In the genomic region with DNA sequence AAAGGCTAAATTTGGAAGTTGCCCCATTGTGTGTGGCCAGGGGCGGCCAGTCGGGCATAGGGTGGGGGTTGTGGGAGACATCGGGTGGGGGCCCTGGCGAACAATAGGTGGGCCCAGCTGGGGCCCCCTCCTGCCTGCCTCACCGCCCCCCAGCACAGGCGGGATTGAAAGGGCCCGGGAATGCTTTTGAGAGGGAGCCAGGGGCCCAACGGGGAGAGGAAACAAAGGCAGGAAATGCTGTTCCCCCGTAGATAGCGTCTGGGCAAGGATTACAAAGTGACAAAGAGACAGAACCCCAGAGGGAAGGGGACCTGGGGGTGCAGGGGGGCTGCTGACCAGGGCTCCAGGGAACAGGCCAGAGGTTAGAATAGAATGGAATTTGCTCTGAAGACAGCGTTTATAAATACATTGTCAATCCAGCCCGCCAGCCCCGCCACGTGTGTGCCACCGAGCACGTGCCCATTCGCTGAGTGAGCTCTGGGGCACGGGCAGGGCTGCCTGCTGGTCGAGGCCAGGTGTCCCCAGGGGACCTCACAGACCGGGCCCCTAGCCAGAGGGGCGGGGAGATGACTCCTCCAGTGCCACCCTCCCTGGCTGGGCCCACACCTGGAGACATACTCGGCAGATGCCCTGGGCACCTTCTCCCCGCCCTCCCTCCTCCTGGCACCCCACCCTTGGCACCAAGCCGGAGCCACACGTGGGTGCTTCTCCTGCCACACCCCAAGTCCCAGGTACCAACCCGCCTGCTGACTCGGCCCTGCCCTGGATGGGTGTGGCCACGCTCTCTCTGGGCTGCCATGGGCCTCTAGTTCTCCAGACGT, we compare ENCODE assay signal across 11 cellular contexts. TPM values are rescaled to one million over a fixed set of nuclear protein-coding genes. Genes with fewer than 3 reads are reported as not detected.
DNase-seq lines count a peak whose midpoint lies in the region; ATAC-seq and TF ChIP-seq lines count a peak whose summit lies in the region.
"Had no signal": no experiment of that assay in that cellular context is flagged by ENCODE, and none has a peak within 500 bp of the region (broad histone marks: within the 10 kb centered on the region; RNA-seq: fewer than 3 reads in every experiment).

No MANE protein-coding gene starts in this region.

- H3K36me3 ChIP-seq in BLaER1 treated with 17β-estradiol and CSF1 and Interleukin-3, amounts not matched to agents 10 nM and 100 nM, result no peaks in the 10 kb centered on the region
- no peaks in the 10 kb centered on the region for H3K36me3 ChIP-seq in mucosa of rectum (ENCODE audit: control insufficient read depth in 2 of 2, insufficient read depth in 2 of 2, low read length in 2 of 2)
- H3K36me3 ChIP-seq: neutrophil, SJSA1 had no signal

- H3K4me1 ChIP-seq in BLaER1 treated with 17β-estradiol and CSF1 and Interleukin-3, amounts not matched to agents 10 nM and 100 nM, result peaks cover 46 to 71% (median 55%) of the 10 kb centered on the region in 10 experiments
- peaks cover 36 to 44% of the 10 kb centered on the region in 2 donors for H3K4me1 ChIP-seq in mucosa of rectum (ENCODE audit: control insufficient read depth in 2 of 2, insufficient read depth in 2 of 2, low read length in 2 of 2)

- H3K27me3 Mint-ChIP-seq in glutamatergic neuron (ENCODE audit: unreplicated experiment) (no peaks in the 10 kb centered on the region), CD14-positive monocyte (ENCODE audit: low read depth in 3 of 3) (peaks cover 94 to 100% (median 100%) of the 10 kb centered on the region in 3 donors)

- H3K9me3 Mint-ChIP-seq in glutamatergic neuron (ENCODE audit: unreplicated experiment) (no peaks in the 10 kb centered on the region), CD14-positive monocyte (peaks cover 0 to 24% (median 9%) of the 10 kb centered on the region in 7 donors)

- H3K4me3 Mint-ChIP-seq in glutamatergic neuron (ENCODE audit: unreplicated experiment), result no peak overlapping the region
- H3K4me3 Mint-ChIP-seq in CD14-positive monocyte, result peak overlapping the region in 1 of 2 donors; percentile 90

- H3K27ac Mint-ChIP-seq in glutamatergic neuron (ENCODE audit: unreplicated experiment) (no peak overlapping the region), CD14-positive monocyte (no peak overlapping the region)

- H3K36me3 Mint-ChIP-seq in glutamatergic neuron (ENCODE audit: unreplicated experiment) (no peaks in the 10 kb centered on the region), CD14-positive monocyte (peaks cover 9 to 13% of the 10 kb centered on the region in 2 donors)

- H4K20me1 ChIP-seq in BLaER1 treated with 17β-estradiol and CSF1 and Interleukin-3, amounts not matched to agents 10 nM and 100 nM, result peaks cover 0 to 100% (median 97%) of the 10 kb centered on the region in 11 experiments; a peak in 20 of 22 replicates

- no peaks in the 10 kb centered on the region for H3K9me3 ChIP-seq in BLaER1 treated with 17β-estradiol and CSF1 and Interleukin-3, amounts not matched to agents 10 nM and 100 nM (replicated peaks in 1 of 11)
- no peaks in the 10 kb centered on the region for H3K9me3 ChIP-seq in mucosa of rectum (ENCODE audit: control insufficient read depth in 2 of 2, low read length in 2 of 2)
- H3K9me3 ChIP-seq: neutrophil, SJSA1 had no signal

- peak; percentile 54 for DNase-seq in NCI-H2196 treated with DMSO at 0.1 percent for 48 hours (lab: John Stamatoyannopoulos, UW; ENCODE audit: unreplicated experiment)
- peak; percentile 29 for DNase-seq in epithelial cell of prostate (ENCODE audit: low read depth, low spot score)
- no peak for DNase-seq in hippocampal formation (lab: John Stamatoyannopoulos, UW)
- DNase-seq in glutamatergic neuron, result no peak
- DNase-seq in CD14-positive monocyte (ENCODE audit: low spot score), result no peak
- DNase-seq: erythroblast had no signal

- H3K4me1 Mint-ChIP-seq in glutamatergic neuron (ENCODE audit: low read depth, unreplicated experiment), result peaks cover 10% of the 10 kb centered on the region
- H3K4me1 Mint-ChIP-seq in CD14-positive monocyte, result peaks cover 44% of the 10 kb centered on the region

- no peak for TF ChIP-seq CTCF in glutamatergic neuron (IDR thresholded peaks at IDR 0.05; ENCODE audit: partially characterized antibody, unreplicated experiment)
- TF ChIP-seq CTCF in CD14-positive monocyte (IDR thresholded peaks at IDR 0.05), result no peak

- intact Hi-C loops in CD14-positive monocyte (cut with micrococcal nuclease), result loop anchor here (5.0 kb wide), 2 partner anchors 63 to 77 kb away; no protein-coding TSS in a partner anchor

- H3K27ac ChIP-seq in BLaER1 treated with 17β-estradiol and CSF1 and Interleukin-3, amounts not matched to agents 10 nM and 100 nM, result no peak overlapping the region
- H3K27ac ChIP-seq in epithelial cell of prostate (no peak overlapping the region), mucosa of rectum (ENCODE audit: low read depth in 2 of 2, low read length in 2 of 2) (peak overlapping the region; percentile 21 to 61)
- H3K27ac ChIP-seq: neutrophil had no signal

- H3K27me3 ChIP-seq in BLaER1 treated with 17β-estradiol and CSF1 and Interleukin-3, amounts not matched to agents 10 nM and 100 nM, result peaks cover 97 to 100% (median 99%) of the 10 kb centered on the region in 11 experiments
- H3K27me3 ChIP-seq in mucosa of rectum (ENCODE audit: control insufficient read depth in 2 of 2, insufficient read depth in 2 of 2, low read length in 2 of 2), result peaks cover 33 to 40% of the 10 kb centered on the region in 2 donors
- H3K27me3 ChIP-seq: SJSA1 had no signal

- H3K9ac ChIP-seq in BLaER1 treated with 17β-estradiol and CSF1 and Interleukin-3, amounts not matched to agents 10 nM and 100 nM, result no peak overlapping the region
- no peak overlapping the region for H3K9ac ChIP-seq in mucosa of rectum (ENCODE audit: low read depth in 1 of 2, low read length in 2 of 2)

- no peak overlapping the region; a peak in 1 of 20 replicates for H3K4me3 ChIP-seq in BLaER1 treated with 17β-estradiol and CSF1 and Interleukin-3, amounts not matched to agents 10 nM and 100 nM
- no peak overlapping the region for H3K4me3 ChIP-seq in mucosa of rectum (ENCODE audit: low read length in 2 of 2)
- H3K4me3 ChIP-seq: SJSA1 had no signal

- ATAC-seq in GM21825 (IDR thresholded peaks at IDR 0.05; ENCODE audit: unreplicated experiment), result no peak

- peak overlapping the region; percentile 41 to 92 (median 83); a peak in 21 of 22 replicates for H3K4me2 ChIP-seq in BLaER1 treated with 17β-estradiol and CSF1 and Interleukin-3, amounts not matched to agents 10 nM and 100 nM

RNA-seq across cellular contexts. Expression of gene PDGFB, which starts 9.7 kb away (rescaled TPM):
- total RNA-seq in glutamatergic neuron (ENCODE audit: unreplicated experiment), result 0.44 TPM
- polyA plus RNA-seq in CD14-positive monocyte, result not detected

Comparison
In these comparisons a context has a peak if more than half of its experiments do, and no peak if none do; other contexts are left out.
1. H3K27ac ChIP-seq: peak in mucosa of rectum (2 of 2); none in BLaER1 treated with 17β-estradiol and CSF1 and Interleukin-3, amounts not matched to agents 10 nM and 100 nM (0 of 11) and epithelial cell of prostate (single experiment).
2. DNase-seq: peak in NCI-H2196 treated with DMSO at 0.1 percent for 48 hours (single experiment) and epithelial cell of prostate (single experiment); none in hippocampal formation (0 of 2), glutamatergic neuron (single experiment) and CD14-positive monocyte (single experiment).